In genomic region chr17:32275060-32276042, GRCh38 we compare ENCODE assay signal across 1 cellular context.
TF ChIP-seq lines count a peak whose summit lies in the region.

No MANE protein-coding gene starts in this region.

TF ChIP-seq in SK-N-SH, 30 proteins besides CTCF, POLR2A, EP300 and RAD21 (continued from another document):
- TF ChIP-seq MAX (IDR thresholded peaks at IDR 0.05; ENCODE audit: low read depth) (0 out of 2 replicates have a peak, but pooled peaks have one; percentile 13), NFIC (IDR thresholded peaks at IDR 0.05; ENCODE audit: borderline replicate concordance) (peak; percentile 59; the same call in 1 of the 2 replicates), RFX5 (IDR thresholded peaks at IDR 0.05; ENCODE audit: low read length) (no peak), REST (IDR thresholded peaks at IDR 0.05; ENCODE audit: low read depth, low read length) (peak; percentile 67; the same call in 1 of the 2 replicates), GABPA (IDR thresholded peaks at IDR 0.05; ENCODE audit: low read depth) (no peak), POLR2AphosphoS5 (IDR thresholded peaks at IDR 0.05; ENCODE audit: low read depth, low read length) (no peak), USF2 (IDR thresholded peaks at IDR 0.05; ENCODE audit: borderline replicate concordance, low read depth, low read length) (no peak), USF1 (IDR thresholded peaks at IDR 0.05; ENCODE audit: borderline replicate concordance, low read depth) (no peak), FOXJ3 (CRISPR knock-in tag; IDR thresholded peaks at IDR 0.05) (no peak), FOSL2 (IDR thresholded peaks at IDR 0.05; ENCODE audit: borderline replicate concordance, low read depth) (peak; percentile 97), YY1 (IDR thresholded peaks at IDR 0.05; ENCODE audit: low read depth) (0 out of 2 replicates have a peak, but pooled peaks have one; percentile 35), PBX3 (IDR thresholded peaks at IDR 0.05) (peak; percentile 23; the same call in 1 of the 2 replicates), NRF1 (IDR thresholded peaks at IDR 0.05; ENCODE audit: low read depth, low read length) (no peak), RCOR1 (IDR thresholded peaks at IDR 0.05; ENCODE audit: low read length) (no peak), TCF12 (IDR thresholded peaks at IDR 0.05) (peak; percentile 81)
